In the genomic region with DNA sequence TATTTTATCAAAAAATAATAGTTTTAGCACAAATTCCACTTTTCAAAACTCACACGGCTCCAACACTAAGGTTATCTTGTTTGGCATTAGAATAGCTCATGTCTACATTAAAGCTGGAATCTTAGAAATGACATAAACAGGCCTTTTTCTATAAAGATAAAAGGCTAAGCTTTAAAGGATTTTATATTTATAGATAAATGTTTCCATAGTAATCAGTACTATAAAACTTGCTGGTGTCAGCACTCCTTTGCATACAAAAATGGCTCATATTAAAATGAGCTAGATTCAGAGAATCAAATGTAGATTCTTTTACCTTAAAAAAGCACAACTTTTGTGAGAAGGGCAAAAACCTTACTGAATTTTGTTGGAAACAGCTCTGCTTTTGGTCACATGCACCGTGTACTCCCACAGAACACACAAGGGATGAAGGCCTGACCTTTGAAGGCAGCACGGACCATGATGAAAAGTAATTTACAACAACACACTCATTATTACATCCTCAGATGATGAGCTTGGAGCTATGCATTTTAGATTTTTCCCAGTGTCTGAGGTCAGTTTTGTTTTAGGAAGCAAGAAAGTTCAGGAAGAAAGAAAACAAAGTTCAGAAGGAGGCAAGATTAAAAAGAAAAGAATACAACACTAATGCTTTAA, we compare ENCODE assay signal across 21 cellular contexts.
"Had no signal": no experiment of that assay in that cellular context is flagged by ENCODE, and none has a peak within 500 bp of the region (broad histone marks: within the 10 kb centered on the region; RNA-seq: fewer than 3 reads in every experiment).

No MANE protein-coding gene starts in this region.

- H3K4me3 ChIP-seq: coronary artery, gastroesophageal sphincter, heart left ventricle, tibial nerve had no signal

- H3K4me1 ChIP-seq: gastroesophageal sphincter had no signal

- H3K9me3 ChIP-seq: gastroesophageal sphincter, heart left ventricle, tibial nerve had no signal

- H3K9me3 Mint-ChIP-seq: activated naive CD4-positive, alpha-beta T cell treated with anti-CD3 and anti-CD28 coated beads, Interleukin-2, amount 10 ng/mL, durations not matched to agents 7 days and 5 days; activated T-cell treated with anti-CD3 and anti-CD28 coated beads, Interleukin-2, amount 50 U/mL, for 4 hours; central memory CD8-positive, alpha-beta T cell; immature natural killer cell; stimulated activated naive CD8-positive, alpha-beta T cell treated with anti-CD3 and anti-CD28 coated beads, Interleukin-15, Interleukin-2, amounts not matched to agents 100 ng/mL and 50 ng/mL, for 24 hours had no signal

- H3K36me3 Mint-ChIP-seq: activated naive CD4-positive, alpha-beta T cell treated with anti-CD3 and anti-CD28 coated beads, Interleukin-2, amount 10 ng/mL, durations not matched to agents 7 days and 5 days; immature natural killer cell; naive thymus-derived CD4-positive, alpha-beta T cell had no signal

- H3K4me1 Mint-ChIP-seq: activated naive CD4-positive, alpha-beta T cell treated with anti-CD3 and anti-CD28 coated beads, Interleukin-2, amount 10 ng/mL, durations not matched to agents 7 days and 5 days; immature natural killer cell had no signal

- DNase-seq: activated CD4-positive, alpha-beta T cell treated with anti-CD3 and anti-CD28 coated beads, Interleukin-2, amount 10 ng/mL, durations not matched to agents 24 days and 14 days; activated CD8-positive, alpha-beta memory T cell treated with anti-CD3 and anti-CD28 coated beads, Interleukin-2, amount 50 U/mL, for 4 hours; activated CD8-positive, alpha-beta T cell treated with anti-CD3 and anti-CD28 coated beads, Interleukin-2, amount 10 ng/mL, durations not matched to agents 7 days and 5 days; activated naive CD4-positive, alpha-beta T cell treated with anti-CD3 and anti-CD28 coated beads, Interleukin-2, amount 10 ng/mL, durations not matched to agents 7 days and 5 days; activated T-cell treated with anti-CD3 and anti-CD28 coated beads, Interleukin-2, amount 50 U/mL, for 4 hours; aorta; erythroblast; heart left ventricle; immature natural killer cell; kidney glomerular epithelial cell; mesenchymal stem cell; naive thymus-derived CD4-positive, alpha-beta T cell; occipital lobe; posterior cingulate gyrus; T-helper 1 cell; T1000 had no signal

- H3K36me3 ChIP-seq: gastroesophageal sphincter, heart left ventricle, tibial nerve had no signal

- H3K27ac Mint-ChIP-seq: activated CD4-positive, alpha-beta T cell treated with anti-CD3 and anti-CD28 coated beads, Interleukin-2, amount 10 ng/mL, durations not matched to agents 24 days and 14 days; activated CD8-positive, alpha-beta T cell treated with anti-CD3 and anti-CD28 coated beads, Interleukin-2, amount 10 ng/mL, durations not matched to agents 7 days and 5 days; activated naive CD4-positive, alpha-beta T cell treated with anti-CD3 and anti-CD28 coated beads, Interleukin-2, amount 10 ng/mL, durations not matched to agents 7 days and 5 days; immature natural killer cell; naive thymus-derived CD4-positive, alpha-beta T cell; stimulated activated naive CD8-positive, alpha-beta T cell treated with anti-CD3 and anti-CD28 coated beads, Interleukin-15, Interleukin-2, amounts not matched to agents 100 ng/mL and 50 ng/mL, for 24 hours had no signal

- H3K27me3 ChIP-seq: gastroesophageal sphincter, heart left ventricle, tibial nerve had no signal

- H3K4me3 Mint-ChIP-seq: activated CD4-positive, alpha-beta T cell treated with anti-CD3 and anti-CD28 coated beads, Interleukin-2, amount 10 ng/mL, durations not matched to agents 24 days and 14 days; activated CD8-positive, alpha-beta T cell treated with anti-CD3 and anti-CD28 coated beads, Interleukin-2, amount 10 ng/mL, durations not matched to agents 7 days and 5 days; activated naive CD4-positive, alpha-beta T cell treated with anti-CD3 and anti-CD28 coated beads, Interleukin-2, amount 10 ng/mL, durations not matched to agents 7 days and 5 days; activated T-cell treated with anti-CD3 and anti-CD28 coated beads, Interleukin-2, amount 50 U/mL, for 4 hours; central memory CD8-positive, alpha-beta T cell; immature natural killer cell; naive thymus-derived CD4-positive, alpha-beta T cell; stimulated activated naive CD8-positive, alpha-beta T cell treated with anti-CD3 and anti-CD28 coated beads, Interleukin-15, Interleukin-2, amounts not matched to agents 100 ng/mL and 50 ng/mL, for 24 hours had no signal

- ATAC-seq: activated CD8-positive, alpha-beta T cell treated with anti-CD3 and anti-CD28 coated beads, Interleukin-2, amount 10 ng/mL, durations not matched to agents 7 days and 5 days; activated T-cell treated with anti-CD3 and anti-CD28 coated beads, Interleukin-2, amount 50 U/mL, for 4 hours; gastroesophageal sphincter; heart left ventricle; naive thymus-derived CD4-positive, alpha-beta T cell had no signal

- H3K27ac ChIP-seq: coronary artery, gastroesophageal sphincter, heart left ventricle, tibial nerve had no signal

- H3K27me3 Mint-ChIP-seq: activated CD4-positive, alpha-beta T cell treated with anti-CD3 and anti-CD28 coated beads, Interleukin-2, amount 10 ng/mL, durations not matched to agents 24 days and 14 days; central memory CD8-positive, alpha-beta T cell; stimulated activated naive CD8-positive, alpha-beta T cell treated with anti-CD3 and anti-CD28 coated beads, Interleukin-15, Interleukin-2, amounts not matched to agents 100 ng/mL and 50 ng/mL, for 24 hours had no signal
